9 cellular contexts compared by ENCODE assay signal in genomic region chr5:127934791-127935256, GRCh38.
DNase-seq lines count a peak whose midpoint lies in the region; ATAC-seq and TF ChIP-seq lines count a peak whose summit lies in the region.
"Had no signal": no experiment of that assay in that cellular context is flagged by ENCODE, and none has a peak within 500 bp of the region (broad histone marks: within the 10 kb centered on the region; RNA-seq: fewer than 3 reads in every experiment).

No MANE protein-coding gene starts in this region.

- H3K27ac ChIP-seq in right cardiac atrium (ENCODE audit: low read length) = no peak overlapping the region
- H3K27ac ChIP-seq in testis = no peak overlapping the region

- H3K4me1 ChIP-seq in HAP-1 (no peaks in the 10 kb centered on the region), right cardiac atrium (ENCODE audit: control insufficient read depth, insufficient read depth, low read length) (no peaks in the 10 kb centered on the region), testis (no peaks in the 10 kb centered on the region)

- WGBS in right cardiac atrium = 65% methylated on average over 1 of the region's 1 CpG
- WGBS in testis, 2 donors = 77 to 84% methylated on average over 1 of the region's 1 CpG

- H3K9me3 ChIP-seq in HAP-1 (no peaks in the 10 kb centered on the region), right cardiac atrium (ENCODE audit: control insufficient read depth, low read length) (no peaks in the 10 kb centered on the region), testis (no peaks in the 10 kb centered on the region)

- no peak for TF ChIP-seq POLR2A in testis (IDR thresholded peaks at IDR 0.05)

- H3K4me3 ChIP-seq in HAP-1 (no peak overlapping the region), epithelial cell of esophagus (ENCODE audit: low read length) (no peak overlapping the region), retinal pigment epithelial cell (ENCODE audit: low read length) (no peak overlapping the region), right cardiac atrium (ENCODE audit: low read length) (no peak overlapping the region), testis (no peak overlapping the region)

- TF ChIP-seq CTCF in epithelial cell of esophagus (IDR thresholded peaks at IDR 0.05; ENCODE audit: insufficient read depth, low read depth, low read length, missing control alignments) (peak; percentile 42), retinal pigment epithelial cell (conservative IDR thresholded peaks at IDR 0.05; ENCODE audit: low read depth, low read length) (no peak), testis (IDR thresholded peaks at IDR 0.05) (no peak)

- H3K27me3 ChIP-seq in HAP-1 (ENCODE audit: low read depth) (no peaks in the 10 kb centered on the region), right cardiac atrium (ENCODE audit: control insufficient read depth, insufficient read depth) (no peaks in the 10 kb centered on the region), testis (no peaks in the 10 kb centered on the region)

- DNase-seq in HAP-1 (ENCODE audit: low spot score in 2 of 2) (peak; percentile 14 to 17), NCI-H510A (lab: John Stamatoyannopoulos, UW) (peak; percentile 63), epithelial cell of esophagus (ENCODE audit: low read depth) (peak; percentile 98), retinal pigment epithelial cell (ENCODE audit: low read depth) (peak; percentile 70), right cardiac atrium (no peak), testis (no peak), amygdala (lab: John Stamatoyannopoulos, UW) (no peak)
- DNase-seq: activated CD8-positive, alpha-beta memory T cell treated with anti-CD3 and anti-CD28 coated beads for 24 hours had no signal

- intact Hi-C loops in right cardiac atrium (cut with DNase I) = no loop called here
- intact Hi-C loops in testis (cut with DNase I; ENCODE audit: low total_unique reads) = no loop called here

- ATAC-seq in right cardiac atrium (no peak), HG02938 (IDR thresholded peaks at IDR 0.05; ENCODE audit: unreplicated experiment) (no peak)

- H3K36me3 ChIP-seq in HAP-1 (replicated peaks) (no peaks in the 10 kb centered on the region), testis (ENCODE audit: low read depth, missing control alignments) (no peaks in the 10 kb centered on the region)

- in situ Hi-C loops in HAP-1 (cut with MboI; ENCODE audit: low sequenced_read_pairs) = no loop called here

Comparison
In these comparisons a context has a peak if more than half of its experiments do, and no peak if none do; other contexts are left out.
1. DNase-seq: peak in HAP-1 (2 of 2), NCI-H510A (single experiment), epithelial cell of esophagus (single experiment) and retinal pigment epithelial cell (single experiment); none in right cardiac atrium (0 of 3), testis (single experiment) and amygdala (0 of 56).